ENCODE assay signal across 8 cellular contexts in genomic region chr20:62796699-62797491, GRCh38.
A peak's percentile ranks its signal among the peaks of the same experiment; 100 is the strongest.
DNase-seq lines count a peak whose midpoint lies in the region; ATAC-seq lines count a peak whose summit lies in the region.

No MANE protein-coding gene starts in this region.

- H3K27ac ChIP-seq in iPS-20b (ENCODE audit: low read length) = no peak overlapping the region

- H3K36me3 Mint-ChIP-seq in activated naive CD8-positive, alpha-beta T cell treated with anti-CD3 and anti-CD28 coated beads, Interleukin-2, amount 50 U/mL, for 24 hours (ENCODE audit: low read depth) = peaks cover 15% of the 10 kb centered on the region

- no peaks in the 10 kb centered on the region for H3K27me3 Mint-ChIP-seq in activated naive CD8-positive, alpha-beta T cell treated with anti-CD3 and anti-CD28 coated beads, Interleukin-2, amount 50 U/mL, for 24 hours
- no peaks in the 10 kb centered on the region for H3K27me3 Mint-ChIP-seq in stimulated activated naive CD8-positive, alpha-beta T cell treated with anti-CD3 and anti-CD28 coated beads, Interleukin-15, amount 100 ng/mL, for 72 hours

- H3K9me3 Mint-ChIP-seq in activated naive CD8-positive, alpha-beta T cell treated with anti-CD3 and anti-CD28 coated beads, Interleukin-2, amount 50 U/mL, for 24 hours = no peaks in the 10 kb centered on the region
- no peaks in the 10 kb centered on the region for H3K9me3 Mint-ChIP-seq in stimulated activated naive CD8-positive, alpha-beta T cell treated with anti-CD3 and anti-CD28 coated beads, Interleukin-15, amount 100 ng/mL, for 72 hours

- peak overlapping the region; percentile 57 for H3K4me3 ChIP-seq in iPS-20b (ENCODE audit: low read length)

- H3K4me1 ChIP-seq in iPS-20b (ENCODE audit: insufficient read depth, low read length) = peaks cover 4% of the 10 kb centered on the region; the same call in 1 of the 2 replicates

- no peak overlapping the region for H3K9ac ChIP-seq in iPS-20b (ENCODE audit: low read depth, low read length)

- DNase-seq in activated naive CD8-positive, alpha-beta T cell treated with anti-CD3 and anti-CD28 coated beads, Interleukin-2, amount 50 U/mL, for 24 hours = no peak
- no peak for DNase-seq in stimulated activated naive CD8-positive, alpha-beta T cell treated with anti-CD3 and anti-CD28 coated beads, Interleukin-15, amount 100 ng/mL, for 72 hours
- DNase-seq in KG1 (lab: John Stamatoyannopoulos, UW) = no peak
- no peak for DNase-seq in NCI-H748 (lab: John Stamatoyannopoulos, UW; ENCODE audit: unreplicated experiment)

- no peaks in the 10 kb centered on the region for H3K9me3 ChIP-seq in iPS-20b (ENCODE audit: insufficient read depth, low read depth, low read length)

- H3K4me1 Mint-ChIP-seq in activated naive CD8-positive, alpha-beta T cell treated with anti-CD3 and anti-CD28 coated beads, Interleukin-2, amount 50 U/mL, for 24 hours = peaks cover 39% of the 10 kb centered on the region
- H3K4me1 Mint-ChIP-seq in stimulated activated naive CD8-positive, alpha-beta T cell treated with anti-CD3 and anti-CD28 coated beads, Interleukin-15, amount 100 ng/mL, for 72 hours = peaks cover 55% of the 10 kb centered on the region

- H3K27me3 ChIP-seq in iPS-20b (ENCODE audit: insufficient read depth, low read length) = peaks cover 39% of the 10 kb centered on the region

- peak overlapping the region; percentile 77 for H3K27ac Mint-ChIP-seq in activated naive CD8-positive, alpha-beta T cell treated with anti-CD3 and anti-CD28 coated beads, Interleukin-2, amount 50 U/mL, for 24 hours
- H3K27ac Mint-ChIP-seq in stimulated activated naive CD8-positive, alpha-beta T cell treated with anti-CD3 and anti-CD28 coated beads, Interleukin-15, amount 100 ng/mL, for 72 hours = peak overlapping the region; percentile 78 to 89

- peaks cover 33% of the 10 kb centered on the region for H3K36me3 ChIP-seq in iPS-20b (ENCODE audit: insufficient read depth, low read depth, low read length)

- ATAC-seq in HG03159 (IDR thresholded peaks at IDR 0.05; ENCODE audit: unreplicated experiment) = peak; percentile 1
- ATAC-seq in activated naive CD8-positive, alpha-beta T cell treated with anti-CD3 and anti-CD28 coated beads, Interleukin-2, amount 50 U/mL, for 24 hours = no peak
- ATAC-seq in stimulated activated naive CD8-positive, alpha-beta T cell treated with anti-CD3 and anti-CD28 coated beads, Interleukin-15, amount 100 ng/mL, for 72 hours = no peak
- no peak for ATAC-seq in GM18520 (IDR thresholded peaks at IDR 0.05; ENCODE audit: unreplicated experiment)
- no peak for ATAC-seq in GM21390 (IDR thresholded peaks at IDR 0.05; ENCODE audit: unreplicated experiment)

- H3K4me3 Mint-ChIP-seq in activated naive CD8-positive, alpha-beta T cell treated with anti-CD3 and anti-CD28 coated beads, Interleukin-2, amount 50 U/mL, for 24 hours = peak overlapping the region; percentile 77
- H3K4me3 Mint-ChIP-seq in stimulated activated naive CD8-positive, alpha-beta T cell treated with anti-CD3 and anti-CD28 coated beads, Interleukin-15, amount 100 ng/mL, for 72 hours = peak overlapping the region; percentile 85 to 94
